In genomic region chr4:185425600-185426352, GRCh38 we compare ENCODE assay signal across 1 cellular context.
TF ChIP-seq lines count a peak whose summit lies in the region.

UFSP2 (minus strand) TSS chr4:185425964; CDS start chr4:185425868, 96 bp downstream.

TF ChIP-seq in GM12878, 131 proteins besides CTCF, POLR2A, EP300 and RAD21 (continued from another document and continues in another):
- peak; percentile 28 for TF ChIP-seq CUX1 (IDR thresholded peaks at IDR 0.05; ENCODE audit: insufficient replicate concordance, low read depth, low read length)
- peak; percentile 98 for TF ChIP-seq IKZF1 (conservative IDR thresholded peaks at IDR 0.05)
- peak; percentile 100 for TF ChIP-seq ATF7 (IDR thresholded peaks at IDR 0.05; ENCODE audit: low read depth)
- no peak for TF ChIP-seq SREBF2 (IDR thresholded peaks at IDR 0.05; ENCODE audit: low read length)
- TF ChIP-seq PAX8 (IDR thresholded peaks at IDR 0.05) = no peak
- no peak for TF ChIP-seq ZNF24 (IDR thresholded peaks at IDR 0.05)
- TF ChIP-seq PBX3 (IDR thresholded peaks at IDR 0.05; ENCODE audit: insufficient replicate concordance, low read depth, low read length) = peak; percentile 79
- peak; percentile 44; the same call in 1 of the 3 replicates for TF ChIP-seq POU2F2 (IDR thresholded peaks at IDR 0.05; ENCODE audit: borderline replicate concordance, low read depth, low read length)
- peak; percentile 66 for TF ChIP-seq GATAD2B (conservative IDR thresholded peaks at IDR 0.05; ENCODE audit: low read depth)
- TF ChIP-seq EZH2 (IDR thresholded peaks at IDR 0.05; ENCODE audit: borderline replicate concordance, control insufficient read depth, low read depth, low read length) = no peak
- TF ChIP-seq SIX5 (IDR thresholded peaks at IDR 0.05; ENCODE audit: low read depth, low read length, severe bottlenecking) = peak; percentile 95
- no peak for TF ChIP-seq ZBTB11 (CRISPR knock-in tag; IDR thresholded peaks at IDR 0.05)
- no peak for TF ChIP-seq SRF (IDR thresholded peaks at IDR 0.05; ENCODE audit: low read depth in 2 of 2, low read length in 2 of 2)
- TF ChIP-seq E2F4 (IDR thresholded peaks at IDR 0.05; ENCODE audit: low read depth, low read length) = peak; percentile 15; the same call in 1 of the 2 replicates
- peak; percentile 96 for TF ChIP-seq YY1 (IDR thresholded peaks at IDR 0.05; ENCODE audit: low read depth, low read length)
- TF ChIP-seq BCL3 (IDR thresholded peaks at IDR 0.05; ENCODE audit: borderline replicate concordance, insufficient read depth, low read depth, low read length, poor library complexity, severe bottlenecking) = no peak
- peak; percentile 83 for TF ChIP-seq TCF12 (IDR thresholded peaks at IDR 0.05; ENCODE audit: low read depth, low read length)
- TF ChIP-seq RCOR1 (conservative IDR thresholded peaks at IDR 0.05; ENCODE audit: low read depth, low read length) = no peak
- peak; percentile 57; the same call in 1 of the 2 replicates for TF ChIP-seq ATF2 (IDR thresholded peaks at IDR 0.05; ENCODE audit: low read length)
- peak; percentile 97 for TF ChIP-seq BCLAF1 (IDR thresholded peaks at IDR 0.05)
- TF ChIP-seq RUNX3 (IDR thresholded peaks at IDR 0.05; ENCODE audit: low read length) = peak; percentile 81
- peak; percentile 36 for TF ChIP-seq CHD2 (IDR thresholded peaks at IDR 0.05; ENCODE audit: borderline replicate concordance, low read depth, low read length)
- TF ChIP-seq SMAD1 (IDR thresholded peaks at IDR 0.05; ENCODE audit: low read depth, partially characterized antibody) = no peak
- TF ChIP-seq KLF5 (IDR thresholded peaks at IDR 0.05; ENCODE audit: partially characterized antibody) = peak; percentile 99
- TF ChIP-seq HSF1 (IDR thresholded peaks at IDR 0.05; ENCODE audit: low read depth, low read length) = 0 out of 2 replicates have a peak, but pooled peaks have one; percentile 30
- TF ChIP-seq HDAC2 (IDR thresholded peaks at IDR 0.05) = no peak
- peak; percentile 36; the same call in 1 of the 2 replicates for TF ChIP-seq NFIC (IDR thresholded peaks at IDR 0.05; ENCODE audit: low read depth, low read length)
- TF ChIP-seq SKIL (IDR thresholded peaks at IDR 0.05; ENCODE audit: low read depth, poor library complexity, severe bottlenecking) = peak; percentile 94
- peak; percentile 97 for TF ChIP-seq BMI1 (IDR thresholded peaks at IDR 0.05; ENCODE audit: borderline replicate concordance)
- peak; percentile 75; the same call in 1 of the 2 replicates for TF ChIP-seq CBX5 (IDR thresholded peaks at IDR 0.05; ENCODE audit: low read depth)
